Comparison of ENCODE assay signal across 21 cellular contexts in genomic region chr4:178611062-178611461, GRCh38.
DNase-seq lines count a peak whose midpoint lies in the region; ATAC-seq, FAIRE-seq and TF ChIP-seq lines count a peak whose summit lies in the region.
"Had no signal": no experiment of that assay in that cellular context is flagged by ENCODE, and none has a peak within 500 bp of the region (broad histone marks: within the 10 kb centered on the region; RNA-seq: fewer than 3 reads in every experiment).

No MANE protein-coding gene starts in this region.

- no peak overlapping the region for H2BK15ac ChIP-seq in H1 (ENCODE audit: low read length)

- no peak for ATAC-seq in HCT116
- ATAC-seq in CD8-positive, alpha-beta T cell = no peak
- ATAC-seq: GM12878 had no signal

- H3K4me3 Mint-ChIP-seq in CD8-positive, alpha-beta T cell = no peak overlapping the region
- H3K4me3 Mint-ChIP-seq: B cell; CD4-positive, CD25-positive, alpha-beta regulatory T cell; CD8-positive, alpha-beta memory T cell; H9; HFFc6 had no signal

- no peak overlapping the region for H2AFZ ChIP-seq in HCT116 (ENCODE audit: low read depth, low read length, poor library complexity, severe bottlenecking)
- no peak overlapping the region for H2AFZ ChIP-seq in H1 (ENCODE audit: low read length)
- H2AFZ ChIP-seq: GM23248 had no signal

- 89% methylated on average over 2 of the region's 2 CpGs; no CpG with 5 or more reads in 1 of the 2 experiments for WGBS in H1 (ENCODE audit: extremely low coverage in 1 of 2, insufficient coverage in 1 of 2, insufficient read length in 1 of 2, insufficient replicate concordance in 2 of 2, low coverage in 1 of 2, low lambda C conversion rate in 2 of 2, missing lambda C conversion rate in 1 of 2), 2 experiments

- no peaks in the 10 kb centered on the region for H3K36me3 ChIP-seq in HCT116 (ENCODE audit: control insufficient read depth in 1 of 2, insufficient read depth in 2 of 2, low read length in 2 of 2)
- H3K36me3 ChIP-seq in H1 (ENCODE audit: control insufficient read depth in 2 of 4, insufficient read depth in 4 of 4, low read length in 3 of 4) = no peaks in the 10 kb centered on the region
- no peaks in the 10 kb centered on the region for H3K36me3 ChIP-seq in CD8-positive, alpha-beta T cell (ENCODE audit: insufficient read depth, low read length)
- H3K36me3 ChIP-seq: BLaER1 had no signal

- H3K27me3 Mint-ChIP-seq in CD8-positive, alpha-beta T cell (ENCODE audit: low read depth) = no peaks in the 10 kb centered on the region
- H3K27me3 Mint-ChIP-seq: B cell; CD4-positive, CD25-positive, alpha-beta regulatory T cell; CD8-positive, alpha-beta memory T cell had no signal

- H3K23me2 ChIP-seq in H1 (ENCODE audit: low read depth, low read length) = no peaks in the 10 kb centered on the region

- H3K4me3 ChIP-seq in HCT116 (replicated peaks in 1 of 2; ENCODE audit: low read depth in 1 of 2, low read length in 2 of 2) (no peak overlapping the region), H1 (ENCODE audit: extremely low read depth in 1 of 4, insufficient read depth in 2 of 4, low read depth in 3 of 4, low read length in 4 of 4) (no peak overlapping the region)
- no peak overlapping the region for H3K4me3 ChIP-seq in CD8-positive, alpha-beta T cell (ENCODE audit: low read depth, low read length)
- H3K4me3 ChIP-seq: BLaER1, GM12878, GM23248 had no signal

- H3K27ac Mint-ChIP-seq in CD8-positive, alpha-beta T cell = no peak overlapping the region
- H3K27ac Mint-ChIP-seq: B cell; CD4-positive, CD25-positive, alpha-beta regulatory T cell; CD8-positive, alpha-beta memory T cell; H9; HFFc6 had no signal

- H3K9me3 ChIP-seq in HCT116 (ENCODE audit: control insufficient read depth in 1 of 2, insufficient read depth in 1 of 2, low read depth in 1 of 2, low read length in 2 of 2) (no peaks in the 10 kb centered on the region), H1 (ENCODE audit: insufficient read depth in 2 of 2, low read depth in 1 of 2, low read length in 1 of 2) (no peaks in the 10 kb centered on the region)
- no peaks in the 10 kb centered on the region for H3K9me3 ChIP-seq in CD8-positive, alpha-beta T cell (ENCODE audit: low read length)
- H3K9me3 ChIP-seq: BLaER1 had no signal

- H2BK120ac ChIP-seq in H1 (replicated peaks; ENCODE audit: low read depth, low read length) = no peak overlapping the region

- no peak overlapping the region for H3K4me2 ChIP-seq in HCT116 (ENCODE audit: low read length)
- H3K4me2 ChIP-seq in H1 (ENCODE audit: insufficient read depth in 1 of 2, low read depth in 2 of 2, low read length in 2 of 2) = no peak overlapping the region
- H3K4me2 ChIP-seq: BLaER1 had no signal

- DNase-seq in HCT116 (ENCODE audit: low read depth, low spot score) (no peak), H1 (ENCODE audit: low read depth in 1 of 2, low spot score in 2 of 2) (no peak), T-helper 2 cell (no peak), HUDEP-2 (lab: John Stamatoyannopoulos, UW; ENCODE audit: unreplicated experiment in 76 of 76) (no peak)
- no peak for DNase-seq in CD8-positive, alpha-beta T cell
- DNase-seq: CD4-positive, CD25-positive, alpha-beta regulatory T cell; CD8-positive, alpha-beta memory T cell; DMS 273 treated with DMSO at 0.1 percent for 48 hours; DMS79; EL; GDM1; GM23248; H9; HFFc6 had no signal

- H3K23ac ChIP-seq in H1 (ENCODE audit: insufficient read length) = no peak overlapping the region

- H3K9ac ChIP-seq in HCT116 (ENCODE audit: low read length) (no peak overlapping the region), H1 (replicated peaks in 1 of 4; ENCODE audit: extremely low read depth in 1 of 4, low read depth in 3 of 4, low read length in 3 of 4) (no peak overlapping the region)
- H3K9ac ChIP-seq: BLaER1, GM23248 had no signal

- CTCF ChIA-PET in HCT116 (lab: Charles Lee) = no interaction called here
- CTCF ChIA-PET in H1 (lab: Charles Lee; ENCODE audit: partially characterized antibody) = no interaction called here
- CTCF ChIA-PET in CD8-positive, alpha-beta T cell (lab: Charles Lee) = no interaction called here

- no peaks in the 10 kb centered on the region for H3K9me2 ChIP-seq in HCT116 (ENCODE audit: insufficient read depth)

- no peak overlapping the region for H3K56ac ChIP-seq in H1 (replicated peaks; ENCODE audit: insufficient read length, low read depth, low read length)

- no peaks in the 10 kb centered on the region for H3K27me3 ChIP-seq in HCT116 (ENCODE audit: insufficient read depth, low read length)
- no peaks in the 10 kb centered on the region for H3K27me3 ChIP-seq in H1 (replicated peaks in 1 of 4; ENCODE audit: control insufficient read depth in 3 of 4, extremely low read depth in 1 of 4, insufficient read depth in 3 of 4, low read length in 3 of 4)
- no peaks in the 10 kb centered on the region for H3K27me3 ChIP-seq in CD8-positive, alpha-beta T cell (ENCODE audit: insufficient read depth, low read length)
- H3K27me3 ChIP-seq: BLaER1 had no signal

- TF ChIP-seq RAD21 in HCT116 (IDR thresholded peaks at IDR 0.05; ENCODE audit: low read depth) = no peak
- no peak for TF ChIP-seq RAD21 in Ishikawa (IDR thresholded peaks at IDR 0.05; ENCODE audit: low read depth)
- TF ChIP-seq RAD21 in H1 (IDR thresholded peaks at IDR 0.05 in 1 of 2, conservative IDR thresholded peaks at IDR 0.05 in 1 of 2; ENCODE audit: low read depth in 2 of 2, low read length in 2 of 2) = no peak

- no peak overlapping the region for H3K4ac ChIP-seq in H1 (replicated peaks; ENCODE audit: insufficient read length, low read depth, low read length)

- H2AK5ac ChIP-seq in H1 (ENCODE audit: low read depth, low read length) = no peak overlapping the region

- H3K9me3 Mint-ChIP-seq in CD8-positive, alpha-beta T cell = peaks cover 2% of the 10 kb centered on the region
- H3K9me3 Mint-ChIP-seq: H9 had no signal

- H3K4me1 ChIP-seq in HCT116 (ENCODE audit: control insufficient read depth in 1 of 2, insufficient read depth in 2 of 2, low read length in 2 of 2) (no peaks in the 10 kb centered on the region), H1 (replicated peaks in 1 of 4; ENCODE audit: control insufficient read depth in 3 of 4, insufficient read depth in 4 of 4, low read length in 3 of 4) (no peaks in the 10 kb centered on the region)
- H3K4me1 ChIP-seq in CD8-positive, alpha-beta T cell (ENCODE audit: insufficient read depth, low read length) = no peaks in the 10 kb centered on the region

- H4K5ac ChIP-seq in H1 (ENCODE audit: insufficient read length, low read depth, low read length) = no peak overlapping the region

- TF ChIP-seq CTCF in HCT116 (IDR thresholded peaks at IDR 0.05 in 2 of 3, conservative IDR thresholded peaks at IDR 0.05 in 1 of 3; ENCODE audit: borderline replicate concordance in 1 of 3, insufficient read depth in 1 of 3, low read depth in 2 of 3, low read length in 2 of 3) = no peak
- TF ChIP-seq CTCF in H1 (IDR thresholded peaks at IDR 0.05; ENCODE audit: control extremely low read depth in 1 of 3, insufficient read depth in 1 of 3, low read depth in 1 of 3, low read length in 3 of 3) = no peak
- TF ChIP-seq CTCF in CD8-positive, alpha-beta T cell (IDR thresholded peaks at IDR 0.05) = no peak

- H4K20me1 ChIP-seq in HCT116 (ENCODE audit: insufficient read depth) (no peaks in the 10 kb centered on the region), H1 (replicated peaks in 1 of 2; ENCODE audit: control insufficient read depth in 1 of 2, insufficient read depth in 2 of 2, low read length in 2 of 2) (no peaks in the 10 kb centered on the region)
- H4K20me1 ChIP-seq: BLaER1 had no signal

- no peak for TF ChIP-seq POLR2A in HCT116 (IDR thresholded peaks at IDR 0.05; ENCODE audit: borderline replicate concordance, extremely low read depth, insufficient read depth, insufficient read length)
- no peak for TF ChIP-seq POLR2A in H1 (IDR thresholded peaks at IDR 0.05; ENCODE audit: control extremely low read depth in 1 of 2, low read depth in 2 of 2, low read length in 2 of 2)

- H2BK12ac ChIP-seq in H1 (ENCODE audit: low read depth, low read length) = no peak overlapping the region

- H3K27ac ChIP-seq in HCT116 (ENCODE audit: low read depth, low read length) = no peak overlapping the region
- H3K27ac ChIP-seq in H1 (ENCODE audit: low read depth, low read length) = no peak overlapping the region
- no peak overlapping the region for H3K27ac ChIP-seq in CD8-positive, alpha-beta T cell (ENCODE audit: low read depth, low read length)
- H3K27ac ChIP-seq: BLaER1, C4-2B, GM23248 had no signal

- no peaks in the 10 kb centered on the region for H3K36me3 Mint-ChIP-seq in CD8-positive, alpha-beta T cell
- H3K36me3 Mint-ChIP-seq: CD4-positive, CD25-positive, alpha-beta regulatory T cell; CD8-positive, alpha-beta memory T cell had no signal

- RAD21 ChIA-PET in HCT116 (lab: Charles Lee; ENCODE audit: low non-redundant PET in 1 of 2, low total read pairs in 2 of 2, uncharacterized antibody in 2 of 2, unreplicated experiment in 2 of 2) = no interaction called here

- H4K8ac ChIP-seq in H1 (ENCODE audit: extremely low read depth, insufficient read depth, low read length) = no peak overlapping the region

- H2BK20ac ChIP-seq in H1 (ENCODE audit: low read length) = no peak overlapping the region

- no peaks in the 10 kb centered on the region for H3K79me1 ChIP-seq in H1 (ENCODE audit: low read depth, low read length)

- TF ChIP-seq EP300 in Ishikawa (IDR thresholded peaks at IDR 0.05; ENCODE audit: borderline replicate concordance) (no peak), H1 (IDR thresholded peaks at IDR 0.05; ENCODE audit: borderline replicate concordance in 1 of 2, low read depth in 2 of 2, low read length in 2 of 2) (no peak)

- H3K18ac ChIP-seq in H1 (ENCODE audit: extremely low read depth, low read length) = no peak overlapping the region

- intact Hi-C loops in HCT116 (cut with micrococcal nuclease) = no loop called here
- intact Hi-C loops in CD8-positive, alpha-beta T cell (cut with DNase I, micrococcal nuclease) = no loop called here

- H3K4me1 Mint-ChIP-seq in CD8-positive, alpha-beta T cell (ENCODE audit: low read depth) = no peaks in the 10 kb centered on the region
- H3K4me1 Mint-ChIP-seq: B cell; CD8-positive, alpha-beta memory T cell had no signal

- no peak overlapping the region for H2BK5ac ChIP-seq in H1 (ENCODE audit: low read depth, low read length)

- POLR2A ChIA-PET in HCT116 (lab: Charles Lee) (no interaction called here), H1 (lab: Charles Lee; ENCODE audit: partially characterized antibody) (no interaction called here)
- POLR2A ChIA-PET in CD8-positive, alpha-beta T cell (lab: Charles Lee) = no interaction called here

- FAIRE-seq in H1 (lab: Jason Lieb, UNC) = no peak
- FAIRE-seq: D721Med, GM12878, GM19239 had no signal

- H3K79me2 ChIP-seq in HCT116 (ENCODE audit: insufficient read depth, low read length) = no peaks in the 10 kb centered on the region
- H3K79me2 ChIP-seq in H1 (ENCODE audit: control insufficient read depth in 1 of 2, insufficient read depth in 2 of 2, low read length in 2 of 2) = no peaks in the 10 kb centered on the region

- H3K14ac ChIP-seq in H1 (ENCODE audit: insufficient read length) = no peak overlapping the region

- H4K91ac ChIP-seq in H1 (replicated peaks; ENCODE audit: insufficient read length, low read length) = no peak overlapping the region

- no TSS peak for BruUV-seq in HCT116 (replicated peaks; lab: Mats Ljungman, UMichigan)

TF ChIP-seq in Ishikawa, 13 proteins besides CTCF, POLR2A, EP300 and RAD21:
- TF ChIP-seq TCF12 (IDR thresholded peaks at IDR 0.05; ENCODE audit: low read depth) (no peak), CEBPB (IDR thresholded peaks at IDR 0.05) (peak; percentile 89)
TF ChIP-seq in Ishikawa: peak in this region for 1.

TF ChIP-seq in H1, 55 proteins besides CTCF, POLR2A, EP300 and RAD21 (continues in another document):
- no peak for TF ChIP-seq YY1 (IDR thresholded peaks at IDR 0.05; ENCODE audit: low read depth, low read length)

Comparison
In these comparisons a context has a peak if more than half of its experiments do, and no peak if none do; other contexts are left out.
1. Of the 16 proteins assayed by ChIP-seq in both H1 and HCT116: peak only in H1: none; only in HCT116: none; in both: CEBPB; in neither: 15.